ENCODE assay signal across 9 cellular contexts in genomic region chr9:74499111-74499601, GRCh38. TPM values are rescaled to one million over a fixed set of nuclear protein-coding genes. Genes with fewer than 3 reads are reported as not detected.
DNase-seq lines count a peak whose midpoint lies in the region; ATAC-seq and TF ChIP-seq lines count a peak whose summit lies in the region.
"Had no signal": no experiment of that assay in that cellular context is flagged by ENCODE, and none has a peak within 500 bp of the region (broad histone marks: within the 10 kb centered on the region; RNA-seq: fewer than 3 reads in every experiment).

No MANE protein-coding gene starts in this region.

- peak overlapping the region; percentile 91 for H3K4me3 ChIP-seq in WERI-Rb-1 (ENCODE audit: low read depth, low read length)
- H3K4me3 ChIP-seq in heart left ventricle, result peak overlapping the region; percentile 48 to 80 (median 60)
- H3K4me3 ChIP-seq in rectal smooth muscle tissue (ENCODE audit: low read length), result peak overlapping the region; percentile 62

- H3K4me1 ChIP-seq in heart left ventricle (peaks cover 0 to 28% (median 2%) of the 10 kb centered on the region in 12 donors), rectal smooth muscle tissue (ENCODE audit: control insufficient read depth, insufficient read depth, low read length) (no peaks in the 10 kb centered on the region)

- H3K9ac ChIP-seq in rectal smooth muscle tissue (ENCODE audit: low read length), result no peak overlapping the region

- DNase-seq in GM10248 (ENCODE audit: extremely low spot score) (peak; percentile 8), WERI-Rb-1 (no peak), heart left ventricle (peak in 2 of 5 donors; percentile 23 to 27), GM03348 (ENCODE audit: low spot score) (no peak), A172 (ENCODE audit: low spot score) (no peak), GOT3 (lab: John Stamatoyannopoulos, UW) (no peak)
- DNase-seq in stimulated activated CD4-positive, alpha-beta T cell treated with anti-CD3 and anti-CD28 coated beads, Interleukin-2, amount 100 ng/mL, for 48 hours, result no peak

- peak; percentile 14 to 32 (median 28) for ATAC-seq in heart left ventricle

- H3K36me3 ChIP-seq in WERI-Rb-1, result peaks cover 6% of the 10 kb centered on the region; the same call in 1 of the 2 replicates
- no peaks in the 10 kb centered on the region for H3K36me3 ChIP-seq in heart left ventricle
- H3K36me3 ChIP-seq in rectal smooth muscle tissue (ENCODE audit: control insufficient read depth, insufficient read depth, low read length), result no peaks in the 10 kb centered on the region

- no peaks in the 10 kb centered on the region for H3K27me3 ChIP-seq in WERI-Rb-1 (ENCODE audit: insufficient read depth, low read depth, severe bottlenecking)
- H3K27me3 ChIP-seq in heart left ventricle, result peaks cover 0 to 79% (median 10%) of the 10 kb centered on the region in 9 donors
- peaks cover 16% of the 10 kb centered on the region for H3K27me3 ChIP-seq in rectal smooth muscle tissue (ENCODE audit: control insufficient read depth, insufficient read depth, low read length)

- no peak for TF ChIP-seq POLR2A in heart left ventricle (IDR thresholded peaks at IDR 0.05)

- H3K9me3 ChIP-seq in WERI-Rb-1 (ENCODE audit: severe bottlenecking) (no peaks in the 10 kb centered on the region), heart left ventricle (no peaks in the 10 kb centered on the region)

- POLR2A ChIA-PET in GM10248 (lab: Yijun Ruan, JAX), result no interaction called here

- H3K27ac ChIP-seq in WERI-Rb-1 (no peak overlapping the region), heart left ventricle (peak overlapping the region in 8 of 12 donors; percentile 60 to 72 (median 65)), rectal smooth muscle tissue (ENCODE audit: low read depth, low read length) (no peak overlapping the region)

- TF ChIP-seq CTCF in GM10248 (IDR thresholded peaks at IDR 0.05; ENCODE audit: control extremely low read depth, extremely low read depth, low read depth, missing control alignments) (no peak), WERI-Rb-1 (IDR thresholded peaks at IDR 0.05; ENCODE audit: low read depth, low read length) (no peak), heart left ventricle (IDR thresholded peaks at IDR 0.05) (no peak)

- intact Hi-C loops in heart left ventricle (cut with DNase I), result no loop called here

- CTCF ChIA-PET in GM10248 (lab: Yijun Ruan, JAX), result interaction anchor here (1.2 kb wide), 1 partner anchor 815 kb away, joined by 3 read pairs; no protein-coding TSS in a partner anchor

- WGBS in heart left ventricle, 4 donors, result 1% methylated on average over 18 to 19 of the region's 19 CpGs

RNA-seq across cellular contexts. Expression of gene RORB, which starts 2.0 kb away (rescaled TPM):
- total RNA-seq in heart left ventricle, result 10 to 100 TPM in 1 of 9 donors, 1 to 10 TPM in 8; 2.2 to 10.2 (median 4.1) TPM
- polyA plus RNA-seq in heart left ventricle, result under 1 TPM; 0.53 to 0.83 TPM
- total RNA-seq in A172 (2014; rRNA removed; shearing (Covaris generic)), result not detected in 2 replicates
- total RNA-seq: renal cortical epithelial cell had no signal

Comparison
In these comparisons a context has a peak if more than half of its experiments do, and no peak if none do; other contexts are left out.
1. H3K27ac ChIP-seq: peak in heart left ventricle (8 of 12); none in WERI-Rb-1 (single experiment) and rectal smooth muscle tissue (single experiment).
2. Peak in every context shown above with its lines, with median percentiles within 50 percentile points of each other: H3K4me3 ChIP-seq.